ENCODE assay signal across 1 cellular context in the genomic region with DNA sequence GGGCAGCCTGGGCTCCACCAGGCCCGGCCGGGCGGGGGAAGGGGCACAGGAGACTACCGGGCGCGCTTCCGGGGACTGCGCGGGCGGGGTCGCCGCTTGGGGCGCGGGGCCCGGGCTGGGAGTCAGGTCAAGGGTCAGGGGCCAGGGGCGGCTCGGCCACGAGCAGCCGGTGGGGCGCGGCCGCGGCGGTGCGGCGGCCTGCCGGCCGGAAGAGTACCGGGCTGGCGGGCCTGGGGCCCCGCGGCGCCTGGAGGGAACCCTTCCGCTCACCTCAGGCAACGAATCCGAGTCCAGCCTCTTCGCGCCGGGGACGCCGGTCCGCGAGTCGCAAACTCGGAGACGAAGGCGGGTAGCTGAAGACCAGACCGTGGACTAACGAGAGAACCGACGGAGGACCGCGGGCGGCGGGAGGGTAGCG.
TF ChIP-seq lines count a peak whose summit lies in the region.

No MANE protein-coding gene starts in this region.

TF ChIP-seq in H1, 55 proteins besides CTCF, POLR2A, EP300 and RAD21:
- TF ChIP-seq CTBP2 (IDR thresholded peaks at IDR 0.05; ENCODE audit: borderline replicate concordance, insufficient read depth, insufficient read length, low read length) (no peak), SIN3A (conservative IDR thresholded peaks at IDR 0.05 in 1 of 2, IDR thresholded peaks at IDR 0.05 in 1 of 2; ENCODE audit: low read depth in 1 of 2, low read length in 2 of 2) (no peak; a peak in 2 of 4 replicates), SP2 (IDR thresholded peaks at IDR 0.05; ENCODE audit: low read length) (no peak), YY1 (IDR thresholded peaks at IDR 0.05; ENCODE audit: low read depth, low read length) (no peak), BRCA1 (IDR thresholded peaks at IDR 0.05; ENCODE audit: low read depth, low read length) (no peak), CREB1 (IDR thresholded peaks at IDR 0.05) (no peak), GTF2F1 (IDR thresholded peaks at IDR 0.05; ENCODE audit: borderline replicate concordance, low read depth, low read length) (no peak), TAF7 (optimal IDR thresholded peaks at IDR 0.05; ENCODE audit: borderline replicate concordance, low read depth, low read length) (no peak), NRF1 (IDR thresholded peaks at IDR 0.05; ENCODE audit: low read depth, low read length) (no peak), KDM4A (IDR thresholded peaks at IDR 0.05; ENCODE audit: low read depth, low read length, severe bottlenecking) (no peak), GABPA (IDR thresholded peaks at IDR 0.05; ENCODE audit: borderline replicate concordance, insufficient read depth, low read length) (0 out of 2 replicates have a peak, but pooled peaks have one; percentile 42), ASH2L (IDR thresholded peaks at IDR 0.05; ENCODE audit: low read length) (peak; percentile 56), SAP30 (IDR thresholded peaks at IDR 0.05; ENCODE audit: insufficient read depth, insufficient replicate concordance, low read length) (no peak), ZNF274 (IDR thresholded peaks at IDR 0.05; ENCODE audit: borderline replicate concordance, extremely low read depth, low read length) (no peak), KDM1A (IDR thresholded peaks at IDR 0.05; ENCODE audit: borderline replicate concordance, low read length) (no peak), PHF8 (conservative IDR thresholded peaks at IDR 0.05; ENCODE audit: low read depth, low read length) (no peak; the same call in none of the 2 replicates), KDM5A (IDR thresholded peaks at IDR 0.05; ENCODE audit: low read length) (no peak), BACH1 (IDR thresholded peaks at IDR 0.05; ENCODE audit: low read length) (no peak), RBBP5 (IDR thresholded peaks at IDR 0.05; ENCODE audit: borderline replicate concordance, low read depth, low read length) (peak; percentile 73; the same call in 1 of the 2 replicates)
- TF ChIP-seq, protein P1, sequence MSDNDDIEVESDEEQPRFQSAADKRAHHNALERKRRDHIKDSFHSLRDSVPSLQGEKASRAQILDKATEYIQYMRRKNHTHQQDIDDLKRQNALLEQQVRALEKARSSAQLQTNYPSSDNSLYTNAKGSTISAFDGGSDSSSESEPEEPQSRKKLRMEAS (IDR thresholded peaks at IDR 0.05): peak; percentile 14; the same call in 1 of the 2 replicates
- TF ChIP-seq, protein P2, sequence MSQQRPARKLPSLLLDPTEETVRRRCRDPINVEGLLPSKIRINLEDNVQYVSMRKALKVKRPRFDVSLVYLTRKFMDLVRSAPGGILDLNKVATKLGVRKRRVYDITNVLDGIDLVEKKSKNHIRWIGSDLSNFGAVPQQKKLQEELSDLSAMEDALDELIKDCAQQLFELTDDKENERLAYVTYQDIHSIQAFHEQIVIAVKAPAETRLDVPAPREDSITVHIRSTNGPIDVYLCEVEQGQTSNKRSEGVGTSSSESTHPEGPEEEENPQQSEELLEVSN (IDR thresholded peaks at IDR 0.05): peak; percentile 18; the same call in 1 of the 2 replicates
- TF ChIP-seq, protein P3, sequence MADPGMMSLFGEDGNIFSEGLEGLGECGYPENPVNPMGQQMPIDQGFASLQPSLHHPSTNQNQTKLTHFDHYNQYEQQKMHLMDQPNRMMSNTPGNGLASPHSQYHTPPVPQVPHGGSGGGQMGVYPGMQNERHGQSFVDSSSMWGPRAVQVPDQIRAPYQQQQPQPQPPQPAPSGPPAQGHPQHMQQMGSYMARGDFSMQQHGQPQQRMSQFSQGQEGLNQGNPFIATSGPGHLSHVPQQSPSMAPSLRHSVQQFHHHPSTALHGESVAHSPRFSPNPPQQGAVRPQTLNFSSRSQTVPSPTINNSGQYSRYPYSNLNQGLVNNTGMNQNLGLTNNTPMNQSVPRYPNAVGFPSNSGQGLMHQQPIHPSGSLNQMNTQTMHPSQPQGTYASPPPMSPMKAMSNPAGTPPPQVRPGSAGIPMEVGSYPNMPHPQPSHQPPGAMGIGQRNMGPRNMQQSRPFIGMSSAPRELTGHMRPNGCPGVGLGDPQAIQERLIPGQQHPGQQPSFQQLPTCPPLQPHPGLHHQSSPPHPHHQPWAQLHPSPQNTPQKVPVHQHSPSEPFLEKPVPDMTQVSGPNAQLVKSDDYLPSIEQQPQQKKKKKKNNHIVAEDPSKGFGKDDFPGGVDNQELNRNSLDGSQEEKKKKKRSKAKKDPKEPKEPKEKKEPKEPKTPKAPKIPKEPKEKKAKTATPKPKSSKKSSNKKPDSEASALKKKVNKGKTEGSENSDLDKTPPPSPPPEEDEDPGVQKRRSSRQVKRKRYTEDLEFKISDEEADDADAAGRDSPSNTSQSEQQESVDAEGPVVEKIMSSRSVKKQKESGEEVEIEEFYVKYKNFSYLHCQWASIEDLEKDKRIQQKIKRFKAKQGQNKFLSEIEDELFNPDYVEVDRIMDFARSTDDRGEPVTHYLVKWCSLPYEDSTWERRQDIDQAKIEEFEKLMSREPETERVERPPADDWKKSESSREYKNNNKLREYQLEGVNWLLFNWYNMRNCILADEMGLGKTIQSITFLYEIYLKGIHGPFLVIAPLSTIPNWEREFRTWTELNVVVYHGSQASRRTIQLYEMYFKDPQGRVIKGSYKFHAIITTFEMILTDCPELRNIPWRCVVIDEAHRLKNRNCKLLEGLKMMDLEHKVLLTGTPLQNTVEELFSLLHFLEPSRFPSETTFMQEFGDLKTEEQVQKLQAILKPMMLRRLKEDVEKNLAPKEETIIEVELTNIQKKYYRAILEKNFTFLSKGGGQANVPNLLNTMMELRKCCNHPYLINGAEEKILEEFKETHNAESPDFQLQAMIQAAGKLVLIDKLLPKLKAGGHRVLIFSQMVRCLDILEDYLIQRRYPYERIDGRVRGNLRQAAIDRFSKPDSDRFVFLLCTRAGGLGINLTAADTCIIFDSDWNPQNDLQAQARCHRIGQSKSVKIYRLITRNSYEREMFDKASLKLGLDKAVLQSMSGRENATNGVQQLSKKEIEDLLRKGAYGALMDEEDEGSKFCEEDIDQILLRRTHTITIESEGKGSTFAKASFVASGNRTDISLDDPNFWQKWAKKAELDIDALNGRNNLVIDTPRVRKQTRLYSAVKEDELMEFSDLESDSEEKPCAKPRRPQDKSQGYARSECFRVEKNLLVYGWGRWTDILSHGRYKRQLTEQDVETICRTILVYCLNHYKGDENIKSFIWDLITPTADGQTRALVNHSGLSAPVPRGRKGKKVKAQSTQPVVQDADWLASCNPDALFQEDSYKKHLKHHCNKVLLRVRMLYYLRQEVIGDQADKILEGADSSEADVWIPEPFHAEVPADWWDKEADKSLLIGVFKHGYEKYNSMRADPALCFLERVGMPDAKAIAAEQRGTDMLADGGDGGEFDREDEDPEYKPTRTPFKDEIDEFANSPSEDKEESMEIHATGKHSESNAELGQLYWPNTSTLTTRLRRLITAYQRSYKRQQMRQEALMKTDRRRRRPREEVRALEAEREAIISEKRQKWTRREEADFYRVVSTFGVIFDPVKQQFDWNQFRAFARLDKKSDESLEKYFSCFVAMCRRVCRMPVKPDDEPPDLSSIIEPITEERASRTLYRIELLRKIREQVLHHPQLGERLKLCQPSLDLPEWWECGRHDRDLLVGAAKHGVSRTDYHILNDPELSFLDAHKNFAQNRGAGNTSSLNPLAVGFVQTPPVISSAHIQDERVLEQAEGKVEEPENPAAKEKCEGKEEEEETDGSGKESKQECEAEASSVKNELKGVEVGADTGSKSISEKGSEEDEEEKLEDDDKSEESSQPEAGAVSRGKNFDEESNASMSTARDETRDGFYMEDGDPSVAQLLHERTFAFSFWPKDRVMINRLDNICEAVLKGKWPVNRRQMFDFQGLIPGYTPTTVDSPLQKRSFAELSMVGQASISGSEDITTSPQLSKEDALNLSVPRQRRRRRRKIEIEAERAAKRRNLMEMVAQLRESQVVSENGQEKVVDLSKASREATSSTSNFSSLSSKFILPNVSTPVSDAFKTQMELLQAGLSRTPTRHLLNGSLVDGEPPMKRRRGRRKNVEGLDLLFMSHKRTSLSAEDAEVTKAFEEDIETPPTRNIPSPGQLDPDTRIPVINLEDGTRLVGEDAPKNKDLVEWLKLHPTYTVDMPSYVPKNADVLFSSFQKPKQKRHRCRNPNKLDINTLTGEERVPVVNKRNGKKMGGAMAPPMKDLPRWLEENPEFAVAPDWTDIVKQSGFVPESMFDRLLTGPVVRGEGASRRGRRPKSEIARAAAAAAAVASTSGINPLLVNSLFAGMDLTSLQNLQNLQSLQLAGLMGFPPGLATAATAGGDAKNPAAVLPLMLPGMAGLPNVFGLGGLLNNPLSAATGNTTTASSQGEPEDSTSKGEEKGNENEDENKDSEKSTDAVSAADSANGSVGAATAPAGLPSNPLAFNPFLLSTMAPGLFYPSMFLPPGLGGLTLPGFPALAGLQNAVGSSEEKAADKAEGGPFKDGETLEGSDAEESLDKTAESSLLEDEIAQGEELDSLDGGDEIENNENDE (IDR thresholded peaks at IDR 0.05; ENCODE audit: insufficient replicate concordance, low read length): peak; percentile 13
- TF ChIP-seq, protein P4, sequence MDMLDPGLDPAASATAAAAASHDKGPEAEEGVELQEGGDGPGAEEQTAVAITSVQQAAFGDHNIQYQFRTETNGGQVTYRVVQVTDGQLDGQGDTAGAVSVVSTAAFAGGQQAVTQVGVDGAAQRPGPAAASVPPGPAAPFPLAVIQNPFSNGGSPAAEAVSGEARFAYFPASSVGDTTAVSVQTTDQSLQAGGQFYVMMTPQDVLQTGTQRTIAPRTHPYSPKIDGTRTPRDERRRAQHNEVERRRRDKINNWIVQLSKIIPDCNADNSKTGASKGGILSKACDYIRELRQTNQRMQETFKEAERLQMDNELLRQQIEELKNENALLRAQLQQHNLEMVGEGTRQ (IDR thresholded peaks at IDR 0.05; ENCODE audit: low read length): no peak
- TF ChIP-seq, protein P5, sequence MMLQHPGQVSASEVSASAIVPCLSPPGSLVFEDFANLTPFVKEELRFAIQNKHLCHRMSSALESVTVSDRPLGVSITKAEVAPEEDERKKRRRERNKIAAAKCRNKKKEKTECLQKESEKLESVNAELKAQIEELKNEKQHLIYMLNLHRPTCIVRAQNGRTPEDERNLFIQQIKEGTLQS (IDR thresholded peaks at IDR 0.05; ENCODE audit: insufficient read depth, low read depth, low read length): no peak
